ENCODE assay signal across 8 cellular contexts in the genomic region with DNA sequence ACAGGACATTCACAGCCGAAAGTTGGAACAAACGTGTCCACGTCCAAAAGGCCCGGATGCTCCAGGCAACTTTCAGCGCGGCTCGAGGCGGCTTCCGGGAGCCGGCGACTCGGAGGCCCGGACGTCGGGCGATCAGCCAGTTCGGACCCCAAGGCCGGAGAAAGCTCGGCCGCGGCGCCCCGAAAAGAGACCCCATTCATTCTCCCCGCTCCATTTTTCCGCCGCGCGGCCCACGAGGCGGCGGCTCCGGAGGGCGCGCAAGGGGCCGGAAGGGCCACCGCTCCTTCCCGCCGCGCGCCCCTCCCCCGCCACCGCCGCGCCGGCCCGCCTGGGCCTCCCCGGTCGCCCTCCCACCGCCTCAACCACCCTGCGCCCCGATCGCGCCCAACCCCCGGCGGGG.
A peak's percentile ranks its signal among the peaks of the same experiment; 100 is the strongest.
DNase-seq lines count a peak whose midpoint lies in the region; ATAC-seq, FAIRE-seq and TF ChIP-seq lines count a peak whose summit lies in the region.
"Not testable (repeated sequence)": the region's sequence is repeated elsewhere in the genome, so short reads cannot be mapped to it uniquely, and the experiment has no call there.

No MANE protein-coding gene starts in this region.

- H3K36me3 Mint-ChIP-seq in activated T-cell treated with anti-CD3 and anti-CD28 coated beads, Interleukin-2, amount 50 U/mL, for 4 hours (ENCODE audit: insufficient read depth) = not testable (repeated sequence)

- not testable (repeated sequence) for BruUV-seq in OCI-LY7 (replicated peaks; lab: Mats Ljungman, UMichigan); endothelial cell of umbilical vein (replicated peaks; lab: Mats Ljungman, UMichigan)

- CTCF ChIA-PET in BJ (lab: Yijun Ruan, JAX); OCI-LY7 (lab: Charles Lee; ENCODE audit: unreplicated experiment); endothelial cell of umbilical vein (lab: Charles Lee): not testable (repeated sequence)

- H4K20me1 ChIP-seq in OCI-LY7 (ENCODE audit: insufficient read depth, low read length); endothelial cell of umbilical vein (replicated peaks; ENCODE audit: control insufficient read depth, extremely low read depth, insufficient read depth, low read length): not testable (repeated sequence)

- not testable (repeated sequence) for H3K4me1 ChIP-seq in OCI-LY7 (ENCODE audit: insufficient read depth, low read length, poor library complexity, severe bottlenecking); endothelial cell of umbilical vein (ENCODE audit: control insufficient read depth, extremely low read depth, insufficient read depth, low read length); left lung; skeletal muscle satellite cell (ENCODE audit: control insufficient read depth, insufficient read depth, low read length)

- peak overlapping the region; percentile 57 for H3K4me3 Mint-ChIP-seq in activated T-cell treated with anti-CD3 and anti-CD28 coated beads, Interleukin-2, amount 50 U/mL, for 4 hours

- H2AFZ ChIP-seq in OCI-LY7 (ENCODE audit: low read length); endothelial cell of umbilical vein (ENCODE audit: low read depth, low read length): not testable (repeated sequence)

- not testable (repeated sequence) for H3K9me1 ChIP-seq in endothelial cell of umbilical vein (replicated peaks; ENCODE audit: control insufficient read depth, extremely low read depth, insufficient read depth, low read length)

- not testable (repeated sequence) for H3K79me2 ChIP-seq in OCI-LY7 (ENCODE audit: insufficient read depth, low read depth, low read length); endothelial cell of umbilical vein (ENCODE audit: control insufficient read depth, insufficient read depth, low read length)

- not testable (repeated sequence) for H3K4me2 ChIP-seq in OCI-LY7 (ENCODE audit: low read length); endothelial cell of umbilical vein (ENCODE audit: insufficient read depth, low read length); skeletal muscle satellite cell (ENCODE audit: low read length)

- not testable (repeated sequence) for H3K27me3 ChIP-seq in BJ (ENCODE audit: control insufficient read depth, insufficient read depth, low read length); endothelial cell of umbilical vein (ENCODE audit: control insufficient read depth in 2 of 2, insufficient read depth in 2 of 2, low read length in 2 of 2); left lung; skeletal muscle satellite cell (ENCODE audit: control insufficient read depth, insufficient read depth, low read length)

- intact Hi-C loops in OCI-LY7 (cut with micrococcal nuclease; ENCODE audit: unreplicated experiment); endothelial cell of umbilical vein (cut with micrococcal nuclease); left lung (cut with DNase I): not testable (repeated sequence)

- not testable (repeated sequence) for DNase-seq in BJ (ENCODE audit: low read depth); OCI-LY7 (ENCODE audit: low spot score); left lung
- peak; percentile 12 for DNase-seq in activated T-cell treated with anti-CD3 and anti-CD28 coated beads, Interleukin-2, amount 50 U/mL, for 4 hours
- peak; percentile 0 for DNase-seq in endothelial cell of umbilical vein (ENCODE audit: low read depth, low spot score)

- not testable (repeated sequence) for H3K9me3 Mint-ChIP-seq in activated T-cell treated with anti-CD3 and anti-CD28 coated beads, Interleukin-2, amount 50 U/mL, for 4 hours

- not testable (repeated sequence) for FAIRE-seq in endothelial cell of umbilical vein (lab: Jason Lieb, UNC)

- dilution Hi-C loops in endothelial cell of umbilical vein (cut with MboI; ENCODE audit: extremely low pct_ligation_motif_present, low sequenced_read_pairs) = not testable (repeated sequence)

- not testable (repeated sequence) for H3K9me3 ChIP-seq in OCI-LY7 (ENCODE audit: low read length); endothelial cell of umbilical vein (replicated peaks; ENCODE audit: control insufficient read depth, insufficient read depth, low read length); left lung; skeletal muscle satellite cell (replicated peaks; ENCODE audit: low read length)

- POLR2A ChIA-PET in BJ (lab: Charles Lee); OCI-LY7 (lab: Charles Lee); endothelial cell of umbilical vein (lab: Charles Lee): not testable (repeated sequence)

- TF ChIP-seq POLR2A in endothelial cell of umbilical vein (IDR thresholded peaks at IDR 0.05; ENCODE audit: low read depth, low read length) = not testable (repeated sequence)

- H3K9ac ChIP-seq in endothelial cell of umbilical vein (replicated peaks; ENCODE audit: extremely low read depth, insufficient read depth, low read length) (peak overlapping the region; percentile 37), skeletal muscle satellite cell (ENCODE audit: low read depth, low read length) (peak overlapping the region; percentile 67)

- H3K4me3 ChIP-seq in BJ (ENCODE audit: low read depth, low read length) (peak overlapping the region; percentile 49), OCI-LY7 (ENCODE audit: low read depth, low read length, poor library complexity, severe bottlenecking) (peak overlapping the region; percentile 65), endothelial cell of umbilical vein (replicated peaks in 1 of 3; ENCODE audit: insufficient read depth in 1 of 3, low read depth in 1 of 3, low read length in 3 of 3) (peak overlapping the region; percentile 20 to 42 (median 36)), skeletal muscle satellite cell (ENCODE audit: low read length) (peak overlapping the region; percentile 47)
- not testable (repeated sequence) for H3K4me3 ChIP-seq in left lung

- not testable (repeated sequence) for H3K9me2 ChIP-seq in OCI-LY7 (ENCODE audit: insufficient read depth, low read length)

- not testable (repeated sequence) for H3K36me3 ChIP-seq in BJ (ENCODE audit: control insufficient read depth, insufficient read depth, low read length); OCI-LY7 (ENCODE audit: insufficient read depth, low read length); endothelial cell of umbilical vein (ENCODE audit: control insufficient read depth in 2 of 2, extremely low read depth in 1 of 2, insufficient read depth in 2 of 2, low read length in 2 of 2); left lung; skeletal muscle satellite cell (ENCODE audit: insufficient read depth, low read length)

- TF ChIP-seq CTCF in BJ (IDR thresholded peaks at IDR 0.05; ENCODE audit: insufficient read depth, low read depth, low read length); OCI-LY7 (conservative IDR thresholded peaks at IDR 0.05; ENCODE audit: low read length); endothelial cell of umbilical vein (IDR thresholded peaks at IDR 0.05; ENCODE audit: extremely low read depth in 1 of 2, insufficient read depth in 1 of 2, low read depth in 1 of 2, low read length in 2 of 2); left lung (IDR thresholded peaks at IDR 0.05): not testable (repeated sequence)

- peak; percentile 14 for ATAC-seq in GM19452 (IDR thresholded peaks at IDR 0.05; ENCODE audit: unreplicated experiment)
- ATAC-seq in HG02938 (IDR thresholded peaks at IDR 0.05; ENCODE audit: unreplicated experiment) = peak; percentile 38
- ATAC-seq in activated T-cell treated with anti-CD3 and anti-CD28 coated beads, Interleukin-2, amount 50 U/mL, for 4 hours = peak; percentile 25 to 37
- peak; percentile 27 for ATAC-seq in left lung

- not testable (repeated sequence) for H3K27me3 Mint-ChIP-seq in activated T-cell treated with anti-CD3 and anti-CD28 coated beads, Interleukin-2, amount 50 U/mL, for 4 hours (ENCODE audit: low read depth)

- H3K4me1 Mint-ChIP-seq in activated T-cell treated with anti-CD3 and anti-CD28 coated beads, Interleukin-2, amount 50 U/mL, for 4 hours (ENCODE audit: low read depth) = not testable (repeated sequence)

- not testable (repeated sequence) for H3K27ac ChIP-seq in OCI-LY7 (ENCODE audit: low read depth, low read length, poor library complexity, severe bottlenecking); left lung
- peak overlapping the region; percentile 66 for H3K27ac ChIP-seq in endothelial cell of umbilical vein (ENCODE audit: insufficient read depth, low read depth, low read length)
